ENCODE assay signal across 1 cellular context in genomic region chr18:11908182-11909080, GRCh38.
TF ChIP-seq lines count a peak whose summit lies in the region.

MPPE1 (minus strand) TSS chr18:11908317; CDS start chr18:11897264, 11,053 bp downstream.

TF ChIP-seq in HepG2, 621 proteins besides CTCF, POLR2A, EP300 and RAD21 (continued from another document and continues in another):
- TF ChIP-seq BRF2 (CRISPR knock-in tag; IDR thresholded peaks at IDR 0.05) (no peak), PRDM4 (CRISPR knock-in tag; IDR thresholded peaks at IDR 0.05; ENCODE audit: borderline replicate concordance) (no peak), ZNF563 (CRISPR knock-in tag; IDR thresholded peaks at IDR 0.05) (peak; percentile 81; the same call in 1 of the 2 replicates), RFXANK (CRISPR knock-in tag; IDR thresholded peaks at IDR 0.05) (no peak), ZSCAN29 (CRISPR knock-in tag; conservative IDR thresholded peaks at IDR 0.05) (no peak), ZMAT3 (CRISPR knock-in tag; conservative IDR thresholded peaks at IDR 0.05) (peak; percentile 74; the same call in 1 of the 2 replicates), CHCHD3 (CRISPR knock-in tag; IDR thresholded peaks at IDR 0.05) (no peak), ZNF713 (CRISPR knock-in tag; IDR thresholded peaks at IDR 0.05) (no peak), KDM5B (CRISPR knock-in tag; IDR thresholded peaks at IDR 0.05; ENCODE audit: borderline replicate concordance) (peak; percentile 81; the same call in 1 of the 2 replicates), ZFP82 (CRISPR knock-in tag; IDR thresholded peaks at IDR 0.05; ENCODE audit: borderline replicate concordance) (no peak), ZNF263 (CRISPR knock-in tag; IDR thresholded peaks at IDR 0.05) (peak; percentile 99), ZXDC (CRISPR knock-in tag; IDR thresholded peaks at IDR 0.05) (no peak), HNRNPLL (IDR thresholded peaks at IDR 0.05; ENCODE audit: low read depth, low read length, poor library complexity, severe bottlenecking) (peak; percentile 95), STAG1 (CRISPR knock-in tag; IDR thresholded peaks at IDR 0.05) (no peak; the same call in 1 of the 2 replicates), ZNF670 (CRISPR knock-in tag; IDR thresholded peaks at IDR 0.05; ENCODE audit: borderline replicate concordance) (no peak), ZNF691 (CRISPR knock-in tag; IDR thresholded peaks at IDR 0.05; ENCODE audit: borderline replicate concordance, low read depth) (peak; percentile 26; the same call in 1 of the 2 replicates), MXD4 (CRISPR knock-in tag; IDR thresholded peaks at IDR 0.05) (no peak; the same call in 1 of the 2 replicates), TRIM24 (CRISPR knock-in tag; IDR thresholded peaks at IDR 0.05) (no peak), MED13 (CRISPR knock-in tag; IDR thresholded peaks at IDR 0.05) (no peak), ZNF724P (CRISPR knock-in tag; IDR thresholded peaks at IDR 0.05; ENCODE audit: borderline replicate concordance) (no peak), FOXK1 (CRISPR knock-in tag; IDR thresholded peaks at IDR 0.05; ENCODE audit: borderline replicate concordance, low read depth) (peak; percentile 32; the same call in 1 of the 2 replicates), E2F1 (CRISPR knock-in tag; IDR thresholded peaks at IDR 0.05) (peak; percentile 87), ZBTB1 (CRISPR knock-in tag; IDR thresholded peaks at IDR 0.05; ENCODE audit: borderline replicate concordance) (no peak), ELF1 (CRISPR knock-in tag; IDR thresholded peaks at IDR 0.05) (peak; percentile 94), JDP2 (CRISPR knock-in tag; IDR thresholded peaks at IDR 0.05; ENCODE audit: borderline replicate concordance) (no peak), ZNF414 (CRISPR knock-in tag; IDR thresholded peaks at IDR 0.05) (peak; percentile 70; the same call in 1 of the 2 replicates), XRCC5 (optimal IDR thresholded peaks at IDR 0.05; ENCODE audit: low read length) (no peak), ZNF343 (CRISPR knock-in tag; IDR thresholded peaks at IDR 0.05) (no peak), ARID3A (IDR thresholded peaks at IDR 0.05; ENCODE audit: low read depth, low read length) (no peak), ZBTB7B (CRISPR knock-in tag; IDR thresholded peaks at IDR 0.05) (peak; percentile 37; the same call in 1 of the 2 replicates), ZNF816 (CRISPR knock-in tag; IDR thresholded peaks at IDR 0.05; ENCODE audit: borderline replicate concordance) (0 out of 2 replicates have a peak, but pooled peaks have one; percentile 5), CBX2 (IDR thresholded peaks at IDR 0.05; ENCODE audit: low read depth, low read length) (no peak), CBX2 (CRISPR knock-in tag; IDR thresholded peaks at IDR 0.05; ENCODE audit: low read depth) (no peak), ZNF773 (CRISPR knock-in tag; IDR thresholded peaks at IDR 0.05; ENCODE audit: borderline replicate concordance) (no peak), ZNF101 (CRISPR knock-in tag; IDR thresholded peaks at IDR 0.05; ENCODE audit: borderline replicate concordance, low read depth) (no peak), GTF2F1 (IDR thresholded peaks at IDR 0.05; ENCODE audit: low read length) (no peak), ZNF781 (CRISPR knock-in tag; IDR thresholded peaks at IDR 0.05; ENCODE audit: borderline replicate concordance, not compliant biosample characterization) (no peak), ZNF275 (CRISPR knock-in tag; IDR thresholded peaks at IDR 0.05; ENCODE audit: borderline replicate concordance) (no peak), MED8 (CRISPR knock-in tag; IDR thresholded peaks at IDR 0.05; ENCODE audit: insufficient replicate concordance) (peak; percentile 48), STAT6 (CRISPR knock-in tag; IDR thresholded peaks at IDR 0.05; ENCODE audit: borderline replicate concordance) (no peak), ZNF503 (CRISPR knock-in tag; IDR thresholded peaks at IDR 0.05) (peak; percentile 41; the same call in 1 of the 2 replicates), NAIF1 (CRISPR knock-in tag; IDR thresholded peaks at IDR 0.05; ENCODE audit: borderline replicate concordance) (no peak; the same call in 1 of the 2 replicates), ZBTB25 (CRISPR knock-in tag; IDR thresholded peaks at IDR 0.05) (peak; percentile 48; the same call in 1 of the 2 replicates), HDAC6 (IDR thresholded peaks at IDR 0.05; ENCODE audit: low read depth, low read length) (no peak), ISX (CRISPR knock-in tag; conservative IDR thresholded peaks at IDR 0.05) (0 out of 2 replicates have a peak, but pooled peaks have one; percentile 54), TGIF2 (CRISPR knock-in tag; IDR thresholded peaks at IDR 0.05) (peak; percentile 64; the same call in 1 of the 2 replicates)
